8 cellular contexts compared by ENCODE assay signal in genomic region chrX:10597871-10598270, GRCh38. TPM values are rescaled to one million over a fixed set of nuclear protein-coding genes. Genes with fewer than 3 reads are reported as not detected.
DNase-seq lines count a peak whose midpoint lies in the region; ATAC-seq, FAIRE-seq and TF ChIP-seq lines count a peak whose summit lies in the region.

No MANE protein-coding gene starts in this region.

- peak in 1 of 2 experiments; percentile 67 for DNase-seq in A549 (ENCODE audit: low read depth in 1 of 2, low spot score in 1 of 2)
- DNase-seq in Peyer's patch, result peak in 1 of 3 donors; percentile 51
- DNase-seq in globus pallidus (ENCODE audit: low spot score), result peak; percentile 31
- DNase-seq in ovary, result no peak
- no peak for DNase-seq in T-helper 1 cell

- no peak for TF ChIP-seq POLR2A in A549 (IDR thresholded peaks at IDR 0.05; ENCODE audit: low read length)
- TF ChIP-seq POLR2A in Peyer's patch (IDR thresholded peaks at IDR 0.05), result no peak
- TF ChIP-seq POLR2A in ovary (IDR thresholded peaks at IDR 0.05), result no peak

- intact Hi-C loops in ovary (cut with DNase I), result no loop called here

- no peaks in the 10 kb centered on the region for H3K27me3 ChIP-seq in Peyer's patch
- H3K27me3 ChIP-seq in ovary, result no peaks in the 10 kb centered on the region

- TF ChIP-seq RAD21 in A549 (conservative IDR thresholded peaks at IDR 0.05 in 1 of 2, IDR thresholded peaks at IDR 0.05 in 1 of 2), result peak; percentile 57 to 63

- H3K4me2 ChIP-seq in A549, result peak overlapping the region; percentile 19; the same call in 1 of the 3 replicates

- H3K36me3 ChIP-seq in Peyer's patch, result no peaks in the 10 kb centered on the region
- no peaks in the 10 kb centered on the region for H3K36me3 ChIP-seq in ovary

- H3K4me3 ChIP-seq in A549, result no peak overlapping the region
- H3K4me3 ChIP-seq in Peyer's patch, result no peak overlapping the region
- no peak overlapping the region for H3K4me3 ChIP-seq in ovary

- peak overlapping the region; percentile 67 to 82 for H3K27ac ChIP-seq in A549
- H3K27ac ChIP-seq in Peyer's patch, result no peak overlapping the region
- H3K27ac ChIP-seq in ovary, result no peak overlapping the region

- CTCF ChIA-PET in A549 (lab: Yijun Ruan, JAX), result interaction anchor here (0.6 to 3.3 kb wide), 17 partner anchors 9 to 604 kb away, joined by 3 to 14 read pairs (median 4); no protein-coding TSS in a partner anchor

- TF ChIP-seq EP300 in A549 (IDR thresholded peaks at IDR 0.05) (no peak), ovary (IDR thresholded peaks at IDR 0.05) (no peak)

- peak; percentile 94 for FAIRE-seq in A549 (lab: Jason Lieb, UNC)

- H3K4me1 ChIP-seq in A549, result peaks cover 74% of the 10 kb centered on the region
- H3K4me1 ChIP-seq in Peyer's patch, result no peaks in the 10 kb centered on the region
- no peaks in the 10 kb centered on the region for H3K4me1 ChIP-seq in ovary (ENCODE audit: insufficient read depth)

- TF ChIP-seq CTCF in A549 (IDR thresholded peaks at IDR 0.05) (peak; percentile 49; the same call in 2 of the 3 replicates), Peyer's patch (IDR thresholded peaks at IDR 0.05) (peak in 4 of 6 experiments; percentile 16 to 44 (median 39)), ovary (IDR thresholded peaks at IDR 0.05) (no peak)

- POLR2A ChIA-PET in A549 (lab: Yijun Ruan, JAX), result no interaction called here

- 93% methylated on average over 1 of the region's 1 CpG for WGBS in A549 (ENCODE audit: missing lambda C conversion rate)
- 48 to 72% (median 55%) methylated on average over 1 of the region's 1 CpG for WGBS in ovary, 3 donors

- ATAC-seq in A549 (peak; percentile 76 to 88; a peak in 5 of 6 replicates), GM18511 (IDR thresholded peaks at IDR 0.05; ENCODE audit: unreplicated experiment) (peak; percentile 52), GM18502 (IDR thresholded peaks at IDR 0.05; ENCODE audit: poor library complexity, unreplicated experiment) (no peak), GM21360 (IDR thresholded peaks at IDR 0.05; ENCODE audit: unreplicated experiment) (no peak)

- H3K9me3 ChIP-seq in A549 (no peaks in the 10 kb centered on the region), Peyer's patch (no peaks in the 10 kb centered on the region), ovary (no peaks in the 10 kb centered on the region)

TF ChIP-seq in A549, 52 proteins besides CTCF, POLR2A, EP300 and RAD21:
- TF ChIP-seq POLR2AphosphoS2 (conservative IDR thresholded peaks at IDR 0.05; ENCODE audit: low read length) (no peak), SMC3 (IDR thresholded peaks at IDR 0.05) (peak; percentile 58)

RNA-seq across cellular contexts. Expression of gene MID1, which starts 22.5 kb away (rescaled TPM):
- polyA plus RNA-seq in A549 (2011; rRNA removed) (106 and 113 TPM in 2 replicates), A549 (2017; fragmentation: RNase III; extraction: RNeasy Plus Mini Kit Qiagen cat#74134 plus additional on column Dnase treatment) (58.3 to 59.8 TPM (median 59.5 TPM) in 3 replicates), ovary (10 to 100 TPM in 1 of 2 donors, 1 to 10 TPM in 1; 4.0 to 13.0 TPM)
- 54.5 and 56.8 TPM in 2 replicates for polyA plus RNA-seq in A549 (2012; cell fraction: cytosol; rRNA removed)
- 106 and 115 TPM in 2 replicates for polyA plus RNA-seq in A549 (2012; cell fraction: nucleus; rRNA removed)
- 178 and 200 TPM in 2 replicates for polyA minus RNA-seq in A549 (2011; rRNA and poly(A)+ RNA removed)
- total RNA-seq in Peyer's patch (10 to 100 TPM; 19.6 to 40.4 (median 29.9) TPM), ovary (10 to 100 TPM in 5 of 7 donors, 1 to 10 TPM in 2; 6.2 to 25.7 (median 17.5) TPM)

Comparison
In these comparisons a context has a peak if more than half of its experiments do, and no peak if none do; other contexts are left out.
1. ATAC-seq: peak in A549 (2 of 2) and GM18511 (single experiment); none in GM18502 (single experiment) and GM21360 (single experiment).
2. H3K27ac ChIP-seq: peak in A549 (2 of 2); none in Peyer's patch (0 of 4) and ovary (0 of 2).
3. CTCF ChIP-seq: peak in A549 (single experiment) and Peyer's patch (4 of 6); none in ovary (0 of 3).